14 cellular contexts compared by ENCODE assay signal in the genomic region with DNA sequence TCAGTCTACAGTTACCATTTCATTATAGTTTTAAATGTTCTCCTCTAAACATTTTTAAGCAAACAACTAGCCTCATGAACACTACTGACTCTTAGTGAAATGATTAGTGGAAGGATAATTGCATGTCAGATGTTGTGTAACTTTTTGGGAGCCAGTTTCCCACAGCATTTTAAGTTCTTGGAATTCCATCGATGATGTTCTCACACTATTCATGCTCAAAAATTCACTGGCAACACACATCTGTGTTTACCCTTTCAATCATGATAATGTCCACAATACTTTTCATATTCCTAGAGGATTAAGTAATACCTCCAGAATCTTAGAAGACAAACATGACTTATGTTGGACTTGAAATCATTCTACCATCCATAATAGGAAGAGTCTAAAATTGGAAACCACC.
"Had no signal": no experiment of that assay in that cellular context is flagged by ENCODE, and none has a peak within 500 bp of the region (broad histone marks: within the 10 kb centered on the region; RNA-seq: fewer than 3 reads in every experiment).

No MANE protein-coding gene starts in this region.

- H3K36me3 ChIP-seq: lower lobe of right lung, neutrophil, thyroid gland had no signal

- H3K4me3 Mint-ChIP-seq: activated CD8-positive, alpha-beta memory T cell treated with anti-CD3 and anti-CD28 coated beads, Interleukin-2, amount 10 ng/mL, durations not matched to agents 7 days and 5 days; activated T-cell treated with anti-CD3 and anti-CD28 coated beads, Interleukin-2, amount 50 U/mL, for 24 hours; naive thymus-derived CD4-positive, alpha-beta T cell had no signal

- DNase-seq: activated CD4-positive, alpha-beta T cell treated with anti-CD3 and anti-CD28 coated beads, Interleukin-2, amount 50 U/mL, for 4 hours; activated CD4-positive, CD25-positive, alpha-beta regulatory T cell treated with anti-CD3 and anti-CD28 coated beads, Interleukin-2, amount 50 U/mL, for 72 hours; activated CD8-positive, alpha-beta memory T cell treated with anti-CD3 and anti-CD28 coated beads, Interleukin-2, amount 10 ng/mL, durations not matched to agents 7 days and 5 days; activated effector memory CD4-positive, alpha-beta T cell treated with anti-CD3 and anti-CD28 coated beads, Interleukin-2, amount 50 U/mL, for 16 hours; activated T-cell treated with anti-CD3 and anti-CD28 coated beads, Interleukin-2, amount 50 U/mL, for 24 hours; anterior cingulate cortex; effector CD4-positive, alpha-beta T cell; hypothalamus; lower lobe of right lung; naive thymus-derived CD4-positive, alpha-beta T cell; thyroid gland had no signal

- H3K36me3 Mint-ChIP-seq: activated CD8-positive, alpha-beta memory T cell treated with anti-CD3 and anti-CD28 coated beads, Interleukin-2, amount 10 ng/mL, durations not matched to agents 7 days and 5 days; activated naive CD4-positive, alpha-beta T cell treated with anti-CD3 and anti-CD28 coated beads, Interleukin-2, amount 50 U/mL, for 72 hours; naive thymus-derived CD4-positive, alpha-beta T cell had no signal

- H3K27me3 ChIP-seq: neutrophil, thyroid gland had no signal

- H3K27ac Mint-ChIP-seq: activated CD8-positive, alpha-beta memory T cell treated with anti-CD3 and anti-CD28 coated beads, Interleukin-2, amount 10 ng/mL, durations not matched to agents 7 days and 5 days; activated naive CD4-positive, alpha-beta T cell treated with anti-CD3 and anti-CD28 coated beads, Interleukin-2, amount 50 U/mL, for 72 hours; activated T-cell treated with anti-CD3 and anti-CD28 coated beads, Interleukin-2, amount 50 U/mL, for 24 hours; naive thymus-derived CD4-positive, alpha-beta T cell had no signal

- H3K27me3 Mint-ChIP-seq: activated CD8-positive, alpha-beta memory T cell treated with anti-CD3 and anti-CD28 coated beads, Interleukin-2, amount 10 ng/mL, durations not matched to agents 7 days and 5 days; activated T-cell treated with anti-CD3 and anti-CD28 coated beads, Interleukin-2, amount 50 U/mL, for 24 hours; naive thymus-derived CD4-positive, alpha-beta T cell had no signal

- H3K4me3 ChIP-seq: coronary artery, lower lobe of right lung, thyroid gland had no signal

- H3K9me3 Mint-ChIP-seq: activated T-cell treated with anti-CD3 and anti-CD28 coated beads, Interleukin-2, amount 50 U/mL, for 24 hours had no signal

- H3K27ac ChIP-seq: lower lobe of right lung, neutrophil, thyroid gland had no signal

- H3K4me1 Mint-ChIP-seq: activated CD8-positive, alpha-beta memory T cell treated with anti-CD3 and anti-CD28 coated beads, Interleukin-2, amount 10 ng/mL, durations not matched to agents 7 days and 5 days; naive thymus-derived CD4-positive, alpha-beta T cell had no signal
